1 cellular context compared by ENCODE assay signal in the genomic region with DNA sequence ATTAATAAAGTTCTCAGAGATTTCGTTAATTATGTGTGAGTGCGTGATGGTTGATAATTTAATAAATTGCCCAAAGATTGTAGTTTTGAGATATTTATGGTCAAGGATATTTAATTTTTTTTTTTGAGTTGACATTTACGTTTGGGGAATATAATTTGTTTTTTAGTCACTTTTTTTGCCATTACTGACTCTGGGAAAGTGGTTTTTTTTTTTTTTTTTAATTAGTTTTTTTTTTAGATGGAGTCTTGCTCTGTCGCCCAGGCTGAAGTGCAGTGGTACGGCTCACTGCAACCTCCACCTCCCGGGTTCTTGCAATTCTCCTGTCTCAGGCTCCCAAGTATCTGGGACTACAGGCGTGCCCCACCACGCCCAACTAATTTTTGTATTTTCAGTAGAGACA.
TF ChIP-seq lines count a peak whose summit lies in the region.

No MANE protein-coding gene starts in this region.

TF ChIP-seq in GM23338, 12 proteins besides CTCF, POLR2A, EP300 and RAD21 (continued from another document):
- TF ChIP-seq, protein P1, sequence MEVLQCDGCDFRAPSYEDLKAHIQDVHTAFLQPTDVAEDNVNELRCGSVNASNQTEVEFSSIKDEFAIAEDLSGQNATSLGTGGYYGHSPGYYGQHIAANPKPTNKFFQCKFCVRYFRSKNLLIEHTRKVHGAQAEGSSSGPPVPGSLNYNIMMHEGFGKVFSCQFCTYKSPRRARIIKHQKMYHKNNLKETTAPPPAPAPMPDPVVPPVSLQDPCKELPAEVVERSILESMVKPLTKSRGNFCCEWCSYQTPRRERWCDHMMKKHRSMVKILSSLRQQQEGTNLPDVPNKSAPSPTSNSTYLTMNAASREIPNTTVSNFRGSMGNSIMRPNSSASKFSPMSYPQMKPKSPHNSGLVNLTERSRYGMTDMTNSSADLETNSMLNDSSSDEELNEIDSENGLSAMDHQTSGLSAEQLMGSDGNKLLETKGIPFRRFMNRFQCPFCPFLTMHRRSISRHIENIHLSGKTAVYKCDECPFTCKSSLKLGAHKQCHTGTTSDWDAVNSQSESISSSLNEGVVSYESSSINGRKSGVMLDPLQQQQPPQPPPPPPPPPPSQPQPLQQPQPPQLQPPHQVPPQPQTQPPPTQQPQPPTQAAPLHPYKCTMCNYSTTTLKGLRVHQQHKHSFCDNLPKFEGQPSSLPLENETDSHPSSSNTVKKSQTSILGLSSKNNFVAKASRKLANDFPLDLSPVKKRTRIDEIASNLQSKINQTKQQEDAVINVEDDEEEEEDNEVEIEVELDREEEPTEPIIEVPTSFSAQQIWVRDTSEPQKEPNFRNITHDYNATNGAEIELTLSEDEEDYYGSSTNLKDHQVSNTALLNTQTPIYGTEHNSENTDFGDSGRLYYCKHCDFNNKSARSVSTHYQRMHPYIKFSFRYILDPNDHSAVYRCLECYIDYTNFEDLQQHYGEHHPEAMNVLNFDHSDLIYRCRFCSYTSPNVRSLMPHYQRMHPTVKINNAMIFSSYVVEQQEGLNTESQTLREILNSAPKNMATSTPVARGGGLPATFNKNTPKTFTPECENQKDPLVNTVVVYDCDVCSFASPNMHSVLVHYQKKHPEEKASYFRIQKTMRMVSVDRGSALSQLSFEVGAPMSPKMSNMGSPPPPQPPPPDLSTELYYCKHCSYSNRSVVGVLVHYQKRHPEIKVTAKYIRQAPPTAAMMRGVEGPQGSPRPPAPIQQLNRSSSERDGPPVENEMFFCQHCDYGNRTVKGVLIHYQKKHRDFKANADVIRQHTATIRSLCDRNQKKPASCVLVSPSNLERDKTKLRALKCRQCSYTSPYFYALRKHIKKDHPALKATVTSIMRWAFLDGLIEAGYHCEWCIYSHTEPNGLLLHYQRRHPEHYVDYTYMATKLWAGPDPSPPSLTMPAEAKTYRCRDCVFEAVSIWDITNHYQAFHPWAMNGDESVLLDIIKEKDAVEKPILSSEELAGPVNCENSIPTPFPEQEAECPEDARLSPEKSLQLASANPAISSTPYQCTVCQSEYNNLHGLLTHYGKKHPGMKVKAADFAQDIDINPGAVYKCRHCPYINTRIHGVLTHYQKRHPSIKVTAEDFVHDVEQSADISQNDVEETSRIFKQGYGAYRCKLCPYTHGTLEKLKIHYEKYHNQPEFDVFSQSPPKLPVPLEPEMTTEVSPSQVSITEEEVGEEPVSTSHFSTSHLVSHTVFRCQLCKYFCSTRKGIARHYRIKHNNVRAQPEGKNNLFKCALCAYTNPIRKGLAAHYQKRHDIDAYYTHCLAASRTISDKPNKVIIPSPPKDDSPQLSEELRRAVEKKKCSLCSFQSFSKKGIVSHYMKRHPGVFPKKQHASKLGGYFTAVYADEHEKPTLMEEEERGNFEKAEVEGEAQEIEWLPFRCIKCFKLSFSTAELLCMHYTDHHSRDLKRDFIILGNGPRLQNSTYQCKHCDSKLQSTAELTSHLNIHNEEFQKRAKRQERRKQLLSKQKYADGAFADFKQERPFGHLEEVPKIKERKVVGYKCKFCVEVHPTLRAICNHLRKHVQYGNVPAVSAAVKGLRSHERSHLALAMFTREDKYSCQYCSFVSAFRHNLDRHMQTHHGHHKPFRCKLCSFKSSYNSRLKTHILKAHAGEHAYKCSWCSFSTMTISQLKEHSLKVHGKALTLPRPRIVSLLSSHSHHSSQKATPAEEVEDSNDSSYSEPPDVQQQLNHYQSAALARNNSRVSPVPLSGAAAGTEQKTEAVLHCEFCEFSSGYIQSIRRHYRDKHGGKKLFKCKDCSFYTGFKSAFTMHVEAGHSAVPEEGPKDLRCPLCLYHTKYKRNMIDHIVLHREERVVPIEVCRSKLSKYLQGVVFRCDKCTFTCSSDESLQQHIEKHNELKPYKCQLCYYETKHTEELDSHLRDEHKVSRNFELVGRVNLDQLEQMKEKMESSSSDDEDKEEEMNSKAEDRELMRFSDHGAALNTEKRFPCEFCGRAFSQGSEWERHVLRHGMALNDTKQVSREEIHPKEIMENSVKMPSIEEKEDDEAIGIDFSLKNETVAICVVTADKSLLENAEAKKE (CRISPR knock-in tag; IDR thresholded peaks at IDR 0.05), result no peak
- TF ChIP-seq, protein P2, sequence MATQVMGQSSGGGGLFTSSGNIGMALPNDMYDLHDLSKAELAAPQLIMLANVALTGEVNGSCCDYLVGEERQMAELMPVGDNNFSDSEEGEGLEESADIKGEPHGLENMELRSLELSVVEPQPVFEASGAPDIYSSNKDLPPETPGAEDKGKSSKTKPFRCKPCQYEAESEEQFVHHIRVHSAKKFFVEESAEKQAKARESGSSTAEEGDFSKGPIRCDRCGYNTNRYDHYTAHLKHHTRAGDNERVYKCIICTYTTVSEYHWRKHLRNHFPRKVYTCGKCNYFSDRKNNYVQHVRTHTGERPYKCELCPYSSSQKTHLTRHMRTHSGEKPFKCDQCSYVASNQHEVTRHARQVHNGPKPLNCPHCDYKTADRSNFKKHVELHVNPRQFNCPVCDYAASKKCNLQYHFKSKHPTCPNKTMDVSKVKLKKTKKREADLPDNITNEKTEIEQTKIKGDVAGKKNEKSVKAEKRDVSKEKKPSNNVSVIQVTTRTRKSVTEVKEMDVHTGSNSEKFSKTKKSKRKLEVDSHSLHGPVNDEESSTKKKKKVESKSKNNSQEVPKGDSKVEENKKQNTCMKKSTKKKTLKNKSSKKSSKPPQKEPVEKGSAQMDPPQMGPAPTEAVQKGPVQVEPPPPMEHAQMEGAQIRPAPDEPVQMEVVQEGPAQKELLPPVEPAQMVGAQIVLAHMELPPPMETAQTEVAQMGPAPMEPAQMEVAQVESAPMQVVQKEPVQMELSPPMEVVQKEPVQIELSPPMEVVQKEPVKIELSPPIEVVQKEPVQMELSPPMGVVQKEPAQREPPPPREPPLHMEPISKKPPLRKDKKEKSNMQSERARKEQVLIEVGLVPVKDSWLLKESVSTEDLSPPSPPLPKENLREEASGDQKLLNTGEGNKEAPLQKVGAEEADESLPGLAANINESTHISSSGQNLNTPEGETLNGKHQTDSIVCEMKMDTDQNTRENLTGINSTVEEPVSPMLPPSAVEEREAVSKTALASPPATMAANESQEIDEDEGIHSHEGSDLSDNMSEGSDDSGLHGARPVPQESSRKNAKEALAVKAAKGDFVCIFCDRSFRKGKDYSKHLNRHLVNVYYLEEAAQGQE (IDR thresholded peaks at IDR 0.05; ENCODE audit: unreplicated experiment), result no peak
- TF ChIP-seq EZH2 (IDR thresholded peaks at IDR 0.05; ENCODE audit: low read depth, unreplicated experiment) (no peak), NANOG (IDR thresholded peaks at IDR 0.05; ENCODE audit: borderline replicate concordance) (no peak), ZNF114 (CRISPR knock-in tag; IDR thresholded peaks at IDR 0.05) (no peak), CREB1 (CRISPR knock-in tag; IDR thresholded peaks at IDR 0.05; ENCODE audit: low read depth) (no peak)
